In the genomic region with DNA sequence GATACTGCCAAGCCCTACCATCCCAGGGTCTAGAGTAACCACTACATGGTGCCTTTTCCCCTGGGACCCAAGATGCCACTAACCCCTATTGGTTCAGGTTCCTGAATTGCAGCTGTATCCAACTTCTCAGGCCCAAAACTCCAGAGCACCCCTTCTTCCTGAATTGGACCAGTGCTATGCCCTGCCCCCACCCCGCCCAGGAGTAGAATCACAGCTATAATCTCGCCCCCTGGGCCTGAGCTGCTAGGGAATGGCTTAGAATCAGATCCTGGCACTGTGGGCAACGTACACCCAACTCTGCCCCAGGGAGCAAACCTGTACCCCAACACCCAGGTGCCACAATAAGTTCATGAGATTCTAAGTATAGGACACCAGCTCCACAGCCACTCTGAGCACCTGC, we compare ENCODE assay signal across 20 cellular contexts.
"Had no signal": no experiment of that assay in that cellular context is flagged by ENCODE, and none has a peak within 500 bp of the region (broad histone marks: within the 10 kb centered on the region; RNA-seq: fewer than 3 reads in every experiment).

No MANE protein-coding gene starts in this region.

- H3K4me3 Mint-ChIP-seq: activated CD4-positive, alpha-beta T cell treated with anti-CD3 and anti-CD28 coated beads for 36 hours; activated CD8-positive, alpha-beta T cell treated with anti-CD3 and anti-CD28 coated beads, Interleukin-2, amount 10 ng/mL, durations not matched to agents 7 days and 5 days; activated naive CD8-positive, alpha-beta T cell treated with anti-CD3 and anti-CD28 coated beads, Interleukin-2, amount 10 ng/mL, durations not matched to agents 7 days and 5 days; activated T-cell treated with anti-CD3 and anti-CD28 coated beads, Interleukin-2, amount 50 U/mL, for 4 hours; activated T-helper 17 cell treated with anti-CD3 and anti-CD28 coated beads, Interleukin-2, amount 50 U/mL, for 72 hours had no signal

- ATAC-seq: activated CD4-positive, alpha-beta T cell treated with anti-CD3 and anti-CD28 coated beads for 36 hours; activated CD8-positive, alpha-beta T cell treated with anti-CD3 and anti-CD28 coated beads, Interleukin-2, amount 10 ng/mL, durations not matched to agents 7 days and 5 days; activated T-cell treated with anti-CD3 and anti-CD28 coated beads, Interleukin-2, amount 50 U/mL, for 4 hours; activated T-helper 17 cell treated with anti-CD3 and anti-CD28 coated beads, Interleukin-2, amount 50 U/mL, for 72 hours had no signal

- H3K4me1 Mint-ChIP-seq: activated CD4-positive, alpha-beta T cell treated with anti-CD3 and anti-CD28 coated beads for 36 hours; activated naive CD8-positive, alpha-beta T cell treated with anti-CD3 and anti-CD28 coated beads, Interleukin-2, amount 10 ng/mL, durations not matched to agents 7 days and 5 days; activated T-helper 17 cell treated with anti-CD3 and anti-CD28 coated beads, Interleukin-2, amount 50 U/mL, for 72 hours had no signal

- H3K36me3 Mint-ChIP-seq: activated naive CD8-positive, alpha-beta T cell treated with anti-CD3 and anti-CD28 coated beads, Interleukin-2, amount 10 ng/mL, durations not matched to agents 7 days and 5 days had no signal

- DNase-seq: activated CD4-positive, alpha-beta T cell treated with anti-CD3 and anti-CD28 coated beads for 36 hours; activated CD4-positive, alpha-beta T cell treated with anti-CD3 and anti-CD28 coated beads, Interleukin-2, amount 50 U/mL, for 1 hour; activated CD8-positive, alpha-beta T cell treated with anti-CD3 and anti-CD28 coated beads, Interleukin-2, amount 10 ng/mL, durations not matched to agents 7 days and 5 days; activated naive CD4-positive, alpha-beta T cell treated with anti-CD3 and anti-CD28 coated beads, Interleukin-2, amount 50 U/mL, for 16 hours; activated naive CD8-positive, alpha-beta T cell treated with anti-CD3 and anti-CD28 coated beads, Interleukin-2, amount 10 ng/mL, durations not matched to agents 7 days and 5 days; activated T-cell treated with anti-CD3 and anti-CD28 coated beads, Interleukin-2, amount 50 U/mL, for 4 hours; anterior cingulate cortex; cerebellar nuclear complex; Kasumi-1; KBM-7; NCI-H1105 treated with DMSO at 0.1 percent for 48 hours; NCI-H1436 treated with DMSO at 0.1 percent for 48 hours; NCI-H187; NCI-H2081; NCI-H510A treated with DMSO at 0.1 percent for 48 hours; SHP77; T-helper 1 cell had no signal

- H3K36me3 ChIP-seq: adrenal gland had no signal

- H3K4me1 ChIP-seq: adrenal gland had no signal

- H3K9me3 ChIP-seq: adrenal gland had no signal

- H3K27me3 ChIP-seq: adrenal gland had no signal

- H3K27ac ChIP-seq: adrenal gland, VCaP had no signal

- H3K4me3 ChIP-seq: adrenal gland had no signal

- H3K27ac Mint-ChIP-seq: activated CD4-positive, alpha-beta T cell treated with anti-CD3 and anti-CD28 coated beads for 36 hours; activated CD8-positive, alpha-beta T cell treated with anti-CD3 and anti-CD28 coated beads, Interleukin-2, amount 10 ng/mL, durations not matched to agents 7 days and 5 days; activated naive CD8-positive, alpha-beta T cell treated with anti-CD3 and anti-CD28 coated beads, Interleukin-2, amount 10 ng/mL, durations not matched to agents 7 days and 5 days; activated T-helper 17 cell treated with anti-CD3 and anti-CD28 coated beads, Interleukin-2, amount 50 U/mL, for 72 hours had no signal
